In genomic region chr17:50834786-50835562, GRCh38 we compare ENCODE assay signal across 13 cellular contexts. TPM values are rescaled to one million over a fixed set of nuclear protein-coding genes. Genes with fewer than 3 reads are reported as not detected.
DNase-seq lines count a peak whose midpoint lies in the region; ATAC-seq and TF ChIP-seq lines count a peak whose summit lies in the region.
"Had no signal": no experiment of that assay in that cellular context is flagged by ENCODE, and none has a peak within 500 bp of the region (broad histone marks: within the 10 kb centered on the region; RNA-seq: fewer than 3 reads in every experiment).

No MANE protein-coding gene starts in this region.

- 48% methylated on average over 36 of the region's 37 CpGs for WGBS in esophagus muscularis mucosa

- peak overlapping the region; percentile 84 for H3K27ac Mint-ChIP-seq in activated naive CD4-positive, alpha-beta T cell treated with anti-CD3 and anti-CD28 coated beads, Interleukin-2, amount 50 U/mL, for 24 hours
- H3K27ac Mint-ChIP-seq: activated CD4-positive, alpha-beta memory T cell treated with anti-CD3 and anti-CD28 coated beads for 36 hours; B cell; dendritic cell treated with granulocyte-macrophage colony-stimulating factor and Interleukin-4, amounts not matched to agents 40 ng/mL and 50 ng/mL, for 4 days had no signal

- H3K27me3 ChIP-seq in esophagus muscularis mucosa (peaks cover 0 to 22% (median 0%) of the 10 kb centered on the region in 4 donors), muscle layer of duodenum (ENCODE audit: low read depth, low read length) (peaks cover 5% of the 10 kb centered on the region), upper lobe of right lung (no peaks in the 10 kb centered on the region)

- intact Hi-C loops in esophagus muscularis mucosa (cut with DNase I) (no loop called here), upper lobe of right lung (cut with DNase I) (no loop called here)

- no peak for TF ChIP-seq POLR2A in esophagus muscularis mucosa (IDR thresholded peaks at IDR 0.05; ENCODE audit: low read depth)

- H3K4me1 Mint-ChIP-seq in activated naive CD4-positive, alpha-beta T cell treated with anti-CD3 and anti-CD28 coated beads, Interleukin-2, amount 50 U/mL, for 24 hours, result no peaks in the 10 kb centered on the region
- H3K4me1 Mint-ChIP-seq: B cell had no signal

- H3K4me3 ChIP-seq in esophagus muscularis mucosa, result peak overlapping the region; percentile 37 to 46 (median 38)
- H3K4me3 ChIP-seq in muscle layer of duodenum (ENCODE audit: low read depth in 1 of 2, low read length in 2 of 2), result peak overlapping the region; percentile 47 to 52
- peak overlapping the region; percentile 29 for H3K4me3 ChIP-seq in upper lobe of right lung

- H3K4me1 ChIP-seq in esophagus muscularis mucosa, result peaks cover 0 to 25% (median 22%) of the 10 kb centered on the region in 4 donors
- H3K4me1 ChIP-seq in muscle layer of duodenum (ENCODE audit: control insufficient read depth in 1 of 2, insufficient read depth in 2 of 2, low read length in 2 of 2), result peaks cover 0 to 8% of the 10 kb centered on the region in 2 donors
- peaks cover 9% of the 10 kb centered on the region for H3K4me1 ChIP-seq in upper lobe of right lung

- no peak overlapping the region for H3K4me3 Mint-ChIP-seq in activated naive CD4-positive, alpha-beta T cell treated with anti-CD3 and anti-CD28 coated beads, Interleukin-2, amount 50 U/mL, for 24 hours
- H3K4me3 Mint-ChIP-seq: activated CD4-positive, alpha-beta memory T cell treated with anti-CD3 and anti-CD28 coated beads for 36 hours; B cell; dendritic cell treated with granulocyte-macrophage colony-stimulating factor and Interleukin-4, amounts not matched to agents 40 ng/mL and 50 ng/mL, for 4 days had no signal

- H3K9me3 Mint-ChIP-seq in activated naive CD4-positive, alpha-beta T cell treated with anti-CD3 and anti-CD28 coated beads, Interleukin-2, amount 50 U/mL, for 24 hours, result no peaks in the 10 kb centered on the region
- H3K9me3 Mint-ChIP-seq: activated CD4-positive, alpha-beta memory T cell treated with anti-CD3 and anti-CD28 coated beads for 36 hours; dendritic cell treated with granulocyte-macrophage colony-stimulating factor and Interleukin-4, amounts not matched to agents 40 ng/mL and 50 ng/mL, for 4 days had no signal

- TF ChIP-seq CTCF in esophagus muscularis mucosa (IDR thresholded peaks at IDR 0.05) (no peak), upper lobe of right lung (IDR thresholded peaks at IDR 0.05) (no peak)

- H3K27me3 Mint-ChIP-seq in activated naive CD4-positive, alpha-beta T cell treated with anti-CD3 and anti-CD28 coated beads, Interleukin-2, amount 50 U/mL, for 24 hours, result peaks cover 4% of the 10 kb centered on the region

- H3K9me3 ChIP-seq in esophagus muscularis mucosa (no peaks in the 10 kb centered on the region), muscle layer of duodenum (ENCODE audit: control insufficient read depth in 1 of 2, low read length in 2 of 2) (no peaks in the 10 kb centered on the region), upper lobe of right lung (no peaks in the 10 kb centered on the region)

- no peak for ATAC-seq in upper lobe of right lung
- ATAC-seq in HG03159 (IDR thresholded peaks at IDR 0.05; ENCODE audit: unreplicated experiment), result no peak

- no peaks in the 10 kb centered on the region for H3K36me3 Mint-ChIP-seq in activated naive CD4-positive, alpha-beta T cell treated with anti-CD3 and anti-CD28 coated beads, Interleukin-2, amount 50 U/mL, for 24 hours
- H3K36me3 Mint-ChIP-seq: activated CD4-positive, alpha-beta memory T cell treated with anti-CD3 and anti-CD28 coated beads for 36 hours had no signal

- no peaks in the 10 kb centered on the region for H3K36me3 ChIP-seq in esophagus muscularis mucosa
- no peaks in the 10 kb centered on the region for H3K36me3 ChIP-seq in muscle layer of duodenum (ENCODE audit: control insufficient read depth in 1 of 2, insufficient read depth in 2 of 2, low read length in 2 of 2)
- no peaks in the 10 kb centered on the region for H3K36me3 ChIP-seq in upper lobe of right lung

- DNase-seq in activated naive CD4-positive, alpha-beta T cell (lab: John Stamatoyannopoulos, UW), result no peak
- DNase-seq in esophagus muscularis mucosa (ENCODE audit: extremely low spot score) (no peak), upper lobe of right lung (no peak), activated gamma-delta T cell treated with Interleukin-2 at 50 U/mL for 16 hours (no peak)
- no peak for DNase-seq in activated CD4-positive, alpha-beta T cell treated with anti-CD3 and anti-CD28 coated beads, Interleukin-2, amount 50 U/mL, for 4 hours
- DNase-seq: activated CD4-positive, alpha-beta memory T cell treated with anti-CD3 and anti-CD28 coated beads for 36 hours; Karpas-422; midbrain had no signal

- H3K27ac ChIP-seq in esophagus muscularis mucosa (replicated peaks in 1 of 4) (peak overlapping the region in 3 of 4 donors; percentile 10 to 24 (median 16)), muscle layer of duodenum (ENCODE audit: low read length) (no peak overlapping the region), upper lobe of right lung (no peak overlapping the region)

- TF ChIP-seq EP300 in esophagus muscularis mucosa (IDR thresholded peaks at IDR 0.05), result no peak

RNA-seq across cellular contexts. Expression of gene WFIKKN2, which starts 0.4 kb away (rescaled TPM):
- total RNA-seq in esophagus muscularis mucosa, result under 1 TPM; 0.42 to 0.75 (median 0.60) TPM
- 0.69 TPM for total RNA-seq in upper lobe of right lung
- total RNA-seq: activated CD4-positive, alpha-beta memory T cell treated with anti-CD3 and anti-CD28 coated beads for 36 hours; B cell had no signal

RNA-seq across cellular contexts. Expression of gene TOB1, which starts 31.2 kb away (rescaled TPM):
- total RNA-seq in esophagus muscularis mucosa (10 to 100 TPM; 26.7 to 34.4 (median 31.0) TPM), upper lobe of right lung (70.1 TPM)

Comparison
In these comparisons a context has a peak if more than half of its experiments do, and no peak if none do; other contexts are left out.
1. H3K27ac ChIP-seq: peak in esophagus muscularis mucosa (3 of 4); none in muscle layer of duodenum (single experiment) and upper lobe of right lung (single experiment).
2. Peak in every context shown above with its lines, with median percentiles within 50 percentile points of each other: H3K4me3 ChIP-seq.